26 cellular contexts compared by ENCODE assay signal in the genomic region with DNA sequence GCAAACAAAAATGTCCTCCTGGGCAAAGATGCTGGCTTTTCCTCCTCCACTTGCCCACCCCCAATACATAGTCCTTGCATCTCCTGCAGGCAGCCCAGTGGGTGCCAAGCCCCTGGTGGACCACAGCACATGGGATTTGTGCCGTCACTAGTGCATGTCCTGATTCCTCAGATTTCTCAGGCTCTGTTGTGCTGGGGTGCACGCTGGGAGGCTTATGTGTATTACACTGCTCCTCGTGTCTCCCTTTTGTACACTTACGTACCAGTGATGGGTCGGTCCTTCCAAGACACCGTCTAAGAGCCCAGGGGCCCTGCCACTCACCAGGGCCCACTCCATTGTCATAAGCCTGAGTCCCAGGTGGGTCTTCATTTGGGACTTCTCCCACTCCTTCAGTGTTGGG.
DNase-seq lines count a peak whose midpoint lies in the region; ATAC-seq and TF ChIP-seq lines count a peak whose summit lies in the region.
"Had no signal": no experiment of that assay in that cellular context is flagged by ENCODE, and none has a peak within 500 bp of the region (broad histone marks: within the 10 kb centered on the region; RNA-seq: fewer than 3 reads in every experiment).

No MANE protein-coding gene starts in this region.

- TF ChIP-seq CTCF in chondrocyte (IDR thresholded peaks at IDR 0.05) (no peak), lower lobe of right lung (IDR thresholded peaks at IDR 0.05) (no peak), upper lobe of right lung (IDR thresholded peaks at IDR 0.05) (no peak)

- H3K9me3 ChIP-seq in lower lobe of right lung = peaks cover 7% of the 10 kb centered on the region
- no peaks in the 10 kb centered on the region for H3K9me3 ChIP-seq in upper lobe of right lung
- H3K9me3 ChIP-seq: HAP-1 had no signal

- no peak overlapping the region for H3K4me3 ChIP-seq in lower lobe of right lung
- no peak overlapping the region for H3K4me3 ChIP-seq in upper lobe of right lung
- H3K4me3 ChIP-seq: BLaER1, HAP-1, MG63, PC-9 had no signal

- H3K4me3 Mint-ChIP-seq in chondrocyte (ENCODE audit: unreplicated experiment) = no peak overlapping the region
- H3K4me3 Mint-ChIP-seq: CD4-positive, CD25-positive, alpha-beta regulatory T cell; HFFc6 had no signal

- DNase-seq in Right ventricle myocardium superior (peak; percentile 35), cardiac septum (ENCODE audit: low spot score) (no peak), chondrocyte (ENCODE audit: low spot score) (peak; percentile 70), lower lobe of right lung (no peak), upper lobe of right lung (peak; percentile 33), OCI-M1 (lab: John Stamatoyannopoulos, UW) (no peak), anterior cingulate cortex (lab: John Stamatoyannopoulos, UW) (no peak)
- DNase-seq: CD4-positive, CD25-positive, alpha-beta regulatory T cell; DMS153; DND-41; GOT3; HFFc6; IMR-90; KG1; MG63; NCI-H1105 treated with DMSO at 0.1 percent for 48 hours; NCI-H146; NCI-H2029; NCI-H446; NCI-H524 treated with DMSO at 0.1 percent for 48 hours; NCI-H774; NK-92 treated with Interleukin-12 subunit alpha and Interleukin-12 subunit beta, amount 100 ng/mL, for 24 hours; SHP77 treated with DMSO at 0.1 percent for 48 hours had no signal

- no peaks in the 10 kb centered on the region for H3K27me3 ChIP-seq in lower lobe of right lung (ENCODE audit: low read depth)
- H3K27me3 ChIP-seq in upper lobe of right lung = no peaks in the 10 kb centered on the region
- H3K27me3 ChIP-seq: BLaER1, MG63 had no signal

- peaks cover 12% of the 10 kb centered on the region for H3K27me3 Mint-ChIP-seq in chondrocyte (ENCODE audit: low read depth)
- H3K27me3 Mint-ChIP-seq: CD4-positive, CD25-positive, alpha-beta regulatory T cell had no signal

- peaks cover 8% of the 10 kb centered on the region for H3K36me3 Mint-ChIP-seq in chondrocyte (ENCODE audit: low read depth)

- no peak overlapping the region for H3K27ac Mint-ChIP-seq in chondrocyte (ENCODE audit: unreplicated experiment)
- H3K27ac Mint-ChIP-seq: CD4-positive, CD25-positive, alpha-beta regulatory T cell; HFFc6 had no signal

- peaks cover 21% of the 10 kb centered on the region for H3K9me3 Mint-ChIP-seq in chondrocyte (ENCODE audit: low read depth)

- ATAC-seq in Right ventricle myocardium superior (ENCODE audit: poor library complexity) (peak; percentile 23), lower lobe of right lung (no peak), upper lobe of right lung (no peak)

- H3K36me3 ChIP-seq in lower lobe of right lung (no peaks in the 10 kb centered on the region), upper lobe of right lung (no peaks in the 10 kb centered on the region)
- H3K36me3 ChIP-seq: BLaER1, HAP-1, MG63 had no signal

- peaks cover 7% of the 10 kb centered on the region for H3K4me1 ChIP-seq in lower lobe of right lung
- H3K4me1 ChIP-seq in upper lobe of right lung = peaks cover 8% of the 10 kb centered on the region
- H3K4me1 ChIP-seq: BLaER1, HAP-1 had no signal

- H3K4me1 Mint-ChIP-seq in chondrocyte (ENCODE audit: low read depth) = no peaks in the 10 kb centered on the region
- H3K4me1 Mint-ChIP-seq: CD4-positive, CD25-positive, alpha-beta regulatory T cell had no signal

- peak overlapping the region; percentile 24 for H3K27ac ChIP-seq in lower lobe of right lung
- no peak overlapping the region for H3K27ac ChIP-seq in upper lobe of right lung
- H3K27ac ChIP-seq: BLaER1, PC-9 had no signal

- intact Hi-C loops in Right ventricle myocardium superior (cut with DNase I) (no loop called here), cardiac septum (cut with DNase I) (no loop called here), lower lobe of right lung (cut with DNase I) (no loop called here), upper lobe of right lung (cut with DNase I) (no loop called here)

Comparison
In these comparisons a context has a peak if more than half of its experiments do, and no peak if none do; other contexts are left out.
1. DNase-seq: peak in Right ventricle myocardium superior (single experiment), chondrocyte (single experiment) and upper lobe of right lung (single experiment); none in cardiac septum (single experiment), lower lobe of right lung (single experiment), OCI-M1 (single experiment) and anterior cingulate cortex (0 of 58).